ENCODE assay signal across 9 cellular contexts in genomic region chr13:46893820-46894533, GRCh38. TPM values are rescaled to one million over a fixed set of nuclear protein-coding genes. Genes with fewer than 3 reads are reported as not detected.
DNase-seq lines count a peak whose midpoint lies in the region; ATAC-seq and TF ChIP-seq lines count a peak whose summit lies in the region.
"Had no signal": no experiment of that assay in that cellular context is flagged by ENCODE, and none has a peak within 500 bp of the region (broad histone marks: within the 10 kb centered on the region; RNA-seq: fewer than 3 reads in every experiment).

No MANE protein-coding gene starts in this region.

- H3K36me3 Mint-ChIP-seq in activated naive CD8-positive, alpha-beta T cell treated with anti-CD3 and anti-CD28 coated beads, Interleukin-2, amount 50 U/mL, for 24 hours (ENCODE audit: low read depth), result no peaks in the 10 kb centered on the region
- no peaks in the 10 kb centered on the region for H3K36me3 Mint-ChIP-seq in type B pancreatic cell

- peak in 13 of 14 donors; percentile 10 to 81 (median 56) for DNase-seq in C1 segment of cervical spinal cord (lab: John Stamatoyannopoulos, UW)
- DNase-seq in HL-60 (ENCODE audit: low read depth in 1 of 2, low spot score in 1 of 2), result peak; percentile 17 to 39
- DNase-seq in T follicular helper cell (ENCODE audit: low read depth), result peak; percentile 25
- DNase-seq in activated naive CD8-positive, alpha-beta T cell treated with anti-CD3 and anti-CD28 coated beads, Interleukin-2, amount 50 U/mL, for 24 hours, result peak; percentile 77
- DNase-seq in left cardiac atrium, result peak; percentile 73
- DNase-seq in posterior cingulate gyrus, result peak; percentile 50 to 96 (median 75)
- peak; percentile 83 for DNase-seq in type B pancreatic cell (ENCODE audit: extremely low spot score, unreplicated experiment)

- H3K27ac ChIP-seq in HL-60 (replicated peaks), result no peak overlapping the region

- H3K9me3 Mint-ChIP-seq in activated naive CD8-positive, alpha-beta T cell treated with anti-CD3 and anti-CD28 coated beads, Interleukin-2, amount 50 U/mL, for 24 hours, result no peaks in the 10 kb centered on the region
- H3K9me3 Mint-ChIP-seq in type B pancreatic cell, result no peaks in the 10 kb centered on the region

- peaks cover 35% of the 10 kb centered on the region for H3K27me3 ChIP-seq in HL-60 (ENCODE audit: insufficient read depth, poor library complexity, severe bottlenecking)

- peaks cover 6% of the 10 kb centered on the region for H3K4me1 Mint-ChIP-seq in activated naive CD8-positive, alpha-beta T cell treated with anti-CD3 and anti-CD28 coated beads, Interleukin-2, amount 50 U/mL, for 24 hours
- peaks cover 29% of the 10 kb centered on the region for H3K4me1 Mint-ChIP-seq in type B pancreatic cell (ENCODE audit: unreplicated experiment)

- peaks cover 57% of the 10 kb centered on the region for H3K27me3 Mint-ChIP-seq in activated naive CD8-positive, alpha-beta T cell treated with anti-CD3 and anti-CD28 coated beads, Interleukin-2, amount 50 U/mL, for 24 hours
- H3K27me3 Mint-ChIP-seq in type B pancreatic cell, result peaks cover 65% of the 10 kb centered on the region

- peak overlapping the region; percentile 74 for H3K4me3 ChIP-seq in HL-60 (replicated peaks; ENCODE audit: insufficient read depth, low read length)

- peak overlapping the region; percentile 67 for H3K4me3 Mint-ChIP-seq in activated naive CD8-positive, alpha-beta T cell treated with anti-CD3 and anti-CD28 coated beads, Interleukin-2, amount 50 U/mL, for 24 hours
- H3K4me3 Mint-ChIP-seq in type B pancreatic cell, result peak overlapping the region; percentile 87

- H3K27ac Mint-ChIP-seq in activated naive CD8-positive, alpha-beta T cell treated with anti-CD3 and anti-CD28 coated beads, Interleukin-2, amount 50 U/mL, for 24 hours, result no peak overlapping the region
- H3K27ac Mint-ChIP-seq in type B pancreatic cell, result no peak overlapping the region

- intact Hi-C loops in left cardiac atrium (cut with DNase I) (no loop called here), posterior cingulate gyrus (cut with DNase I) (no loop called here)

- ATAC-seq in GM19397 (IDR thresholded peaks at IDR 0.05; ENCODE audit: unreplicated experiment) (peak; percentile 89), left cardiac atrium (peak; percentile 93 to 94)
- peak; percentile 78 for ATAC-seq in activated naive CD8-positive, alpha-beta T cell treated with anti-CD3 and anti-CD28 coated beads, Interleukin-2, amount 50 U/mL, for 24 hours

- TF ChIP-seq CTCF in HL-60 (IDR thresholded peaks at IDR 0.05; ENCODE audit: insufficient read depth, low read length), result peak; percentile 53
- TF ChIP-seq CTCF in type B pancreatic cell (conservative IDR thresholded peaks at IDR 0.05), result peak; percentile 100

RNA-seq across cellular contexts. Expression of gene HTR2A, which starts 2.9 kb away (rescaled TPM):
- under 1 TPM; 0.55 to 0.65 TPM for total RNA-seq in left cardiac atrium
- total RNA-seq in type B pancreatic cell (ENCODE audit: low replicate concordance), result 2.3 TPM in 1 of 2 replicates, not detected in the other
- total RNA-seq: T-helper 2 cell treated with Interferon-gamma antibody and Interleukin-4, amounts not matched to agents 100 ng/mL and 5 ng/mL, for 36 hours had no signal

Comparison
In these comparisons a context has a peak if more than half of its experiments do, and no peak if none do; other contexts are left out.
1. DNase-seq: peak in every context shown above with its lines; median percentile 83 in type B pancreatic cell; 77 in activated naive CD8-positive, alpha-beta T cell treated with anti-CD3 and anti-CD28 coated beads, Interleukin-2, amount 50 U/mL, for 24 hours; 75 in posterior cingulate gyrus; 73 in left cardiac atrium; 56 in C1 segment of cervical spinal cord; 28 in HL-60; 25 in T follicular helper cell.